24 cellular contexts compared by ENCODE assay signal in the genomic region with DNA sequence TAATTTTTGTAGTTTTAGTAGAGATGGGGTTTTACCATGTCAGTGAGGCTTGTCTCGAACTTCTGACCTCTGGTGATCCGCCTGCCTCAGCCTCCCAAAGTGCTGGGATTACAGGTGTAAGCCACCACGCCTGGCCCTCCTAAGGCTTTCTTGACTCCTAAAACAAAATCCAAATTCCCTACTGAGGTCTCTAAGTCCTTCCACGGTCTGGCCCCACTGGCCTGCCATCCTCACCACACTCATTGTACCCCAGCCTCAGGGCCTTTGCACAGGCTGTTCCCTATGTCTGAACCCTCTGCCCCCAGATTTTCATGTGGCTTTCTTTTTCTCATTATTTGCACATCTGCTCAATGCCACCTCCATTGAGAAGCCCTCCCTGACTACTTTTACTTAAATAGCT. TPM values are rescaled to one million over a fixed set of nuclear protein-coding genes. Genes with fewer than 3 reads are reported as not detected.
DNase-seq lines count a peak whose midpoint lies in the region; ATAC-seq and TF ChIP-seq lines count a peak whose summit lies in the region.
"Had no signal": no experiment of that assay in that cellular context is flagged by ENCODE, and none has a peak within 500 bp of the region (broad histone marks: within the 10 kb centered on the region; RNA-seq: fewer than 3 reads in every experiment).

No MANE protein-coding gene starts in this region.

- H3K27ac ChIP-seq in vagina = no peak overlapping the region
- H3K27ac ChIP-seq: 22Rv1; A549; BLaER1 treated with 17β-estradiol and CSF1 and Interleukin-3, amounts not matched to agents 10 nM and 100 nM; C4-2B had no signal

- TF ChIP-seq POLR2A in vagina (IDR thresholded peaks at IDR 0.05) = no peak

- DNase-seq in activated CD8-positive, alpha-beta T cell treated with anti-CD3 and anti-CD28 coated beads, Interleukin-2, amount 10 ng/mL, durations not matched to agents 7 days and 5 days = peak; percentile 3
- no peak for DNase-seq in activated CD8-positive, alpha-beta T cell treated with anti-CD3 and anti-CD28 coated beads for 36 hours
- DNase-seq in ecto neural progenitor cell (ENCODE audit: low spot score) (peak; percentile 6), osteocyte (ENCODE audit: extremely low spot score, unreplicated experiment) (peak; percentile 74), vagina (ENCODE audit: extremely low spot score in 2 of 2) (peak; percentile 31 to 37), KBM-7 (no peak), T1000 (lab: John Stamatoyannopoulos, UW) (no peak)
- DNase-seq: AML-193; CD4-positive, alpha-beta T cell; DMS 273 treated with DMSO at 0.1 percent for 48 hours; DMS153; DMS53; DMS79; DND-41; EL; GDM1 had no signal

- H3K4me3 ChIP-seq in vagina = no peak overlapping the region
- H3K4me3 ChIP-seq: A549; BLaER1 treated with 17β-estradiol and CSF1 and Interleukin-3, amounts not matched to agents 10 nM and 100 nM; GM12878 had no signal

- H3K27ac Mint-ChIP-seq in activated CD8-positive, alpha-beta T cell treated with anti-CD3 and anti-CD28 coated beads, Interleukin-2, amount 10 ng/mL, durations not matched to agents 7 days and 5 days = no peak overlapping the region
- H3K27ac Mint-ChIP-seq in activated CD8-positive, alpha-beta T cell treated with anti-CD3 and anti-CD28 coated beads for 36 hours = no peak overlapping the region
- no peak overlapping the region for H3K27ac Mint-ChIP-seq in osteocyte (ENCODE audit: unreplicated experiment)
- H3K27ac Mint-ChIP-seq: B cell; CD4-positive, alpha-beta T cell; CD8-positive, alpha-beta T cell had no signal

- H3K27me3 Mint-ChIP-seq in activated CD8-positive, alpha-beta T cell treated with anti-CD3 and anti-CD28 coated beads, Interleukin-2, amount 10 ng/mL, durations not matched to agents 7 days and 5 days (ENCODE audit: low read depth) = peaks cover 17% of the 10 kb centered on the region
- peaks cover 3% of the 10 kb centered on the region for H3K27me3 Mint-ChIP-seq in activated CD8-positive, alpha-beta T cell treated with anti-CD3 and anti-CD28 coated beads for 36 hours
- peaks cover 15% of the 10 kb centered on the region for H3K27me3 Mint-ChIP-seq in osteocyte (ENCODE audit: unreplicated experiment)

- H3K36me3 ChIP-seq in vagina = no peaks in the 10 kb centered on the region
- H3K36me3 ChIP-seq: BLaER1 treated with 17β-estradiol and CSF1 and Interleukin-3, amounts not matched to agents 10 nM and 100 nM had no signal

- TF ChIP-seq CTCF in activated CD8-positive, alpha-beta T cell treated with anti-CD3 and anti-CD28 coated beads for 36 hours (IDR thresholded peaks at IDR 0.05) = no peak
- TF ChIP-seq CTCF in osteocyte (IDR thresholded peaks at IDR 0.05) (no peak), vagina (IDR thresholded peaks at IDR 0.05) (no peak)

- H3K36me3 Mint-ChIP-seq in activated CD8-positive, alpha-beta T cell treated with anti-CD3 and anti-CD28 coated beads, Interleukin-2, amount 10 ng/mL, durations not matched to agents 7 days and 5 days (ENCODE audit: low read depth) = no peaks in the 10 kb centered on the region
- no peaks in the 10 kb centered on the region for H3K36me3 Mint-ChIP-seq in activated CD8-positive, alpha-beta T cell treated with anti-CD3 and anti-CD28 coated beads for 36 hours (ENCODE audit: low read depth)
- no peaks in the 10 kb centered on the region for H3K36me3 Mint-ChIP-seq in osteocyte (ENCODE audit: unreplicated experiment)
- H3K36me3 Mint-ChIP-seq: CD8-positive, alpha-beta T cell had no signal

- H3K9me3 Mint-ChIP-seq in activated CD8-positive, alpha-beta T cell treated with anti-CD3 and anti-CD28 coated beads, Interleukin-2, amount 10 ng/mL, durations not matched to agents 7 days and 5 days (ENCODE audit: insufficient read depth) = no peaks in the 10 kb centered on the region
- H3K9me3 Mint-ChIP-seq in activated CD8-positive, alpha-beta T cell treated with anti-CD3 and anti-CD28 coated beads for 36 hours = no peaks in the 10 kb centered on the region
- H3K9me3 Mint-ChIP-seq in osteocyte (ENCODE audit: unreplicated experiment) = no peaks in the 10 kb centered on the region
- H3K9me3 Mint-ChIP-seq: CD4-positive, alpha-beta T cell; CD8-positive, alpha-beta T cell had no signal

- no peaks in the 10 kb centered on the region for H3K4me1 ChIP-seq in vagina
- H3K4me1 ChIP-seq: A549; BLaER1 treated with 17β-estradiol and CSF1 and Interleukin-3, amounts not matched to agents 10 nM and 100 nM had no signal

- POLR2A ChIA-PET in activated CD8-positive, alpha-beta T cell treated with anti-CD3 and anti-CD28 coated beads, Interleukin-2, amount 10 ng/mL, durations not matched to agents 7 days and 5 days (lab: Charles Lee) = no interaction called here
- POLR2A ChIA-PET in activated CD8-positive, alpha-beta T cell treated with anti-CD3 and anti-CD28 coated beads for 36 hours (lab: Charles Lee) = no interaction called here

- H3K4me1 Mint-ChIP-seq in activated CD8-positive, alpha-beta T cell treated with anti-CD3 and anti-CD28 coated beads, Interleukin-2, amount 10 ng/mL, durations not matched to agents 7 days and 5 days (ENCODE audit: low read depth) = no peaks in the 10 kb centered on the region
- no peaks in the 10 kb centered on the region for H3K4me1 Mint-ChIP-seq in activated CD8-positive, alpha-beta T cell treated with anti-CD3 and anti-CD28 coated beads for 36 hours (ENCODE audit: low read depth)
- H3K4me1 Mint-ChIP-seq in osteocyte (ENCODE audit: unreplicated experiment) = no peaks in the 10 kb centered on the region
- H3K4me1 Mint-ChIP-seq: B cell had no signal

- in situ Hi-C loops in KBM-7 (cut with MboI; ENCODE audit: low pct_unique_long_range_greater_than_20kb, low sequenced_read_pairs) = no loop called here

- intact Hi-C loops in activated CD8-positive, alpha-beta T cell treated with anti-CD3 and anti-CD28 coated beads for 36 hours (cut with micrococcal nuclease) = no loop called here
- intact Hi-C loops in vagina (cut with DNase I) = no loop called here

- ATAC-seq in activated CD8-positive, alpha-beta T cell treated with anti-CD3 and anti-CD28 coated beads, Interleukin-2, amount 10 ng/mL, durations not matched to agents 7 days and 5 days = no peak
- no peak for ATAC-seq in activated CD8-positive, alpha-beta T cell treated with anti-CD3 and anti-CD28 coated beads for 36 hours
- no peak for ATAC-seq in HG03442 (IDR thresholded peaks at IDR 0.05; ENCODE audit: unreplicated experiment)
- ATAC-seq: CD8-positive, alpha-beta T cell; GM12878 had no signal

- no peaks in the 10 kb centered on the region for H3K27me3 ChIP-seq in vagina
- H3K27me3 ChIP-seq: BLaER1 treated with 17β-estradiol and CSF1 and Interleukin-3, amounts not matched to agents 10 nM and 100 nM had no signal

- CTCF ChIA-PET in activated CD8-positive, alpha-beta T cell treated with anti-CD3 and anti-CD28 coated beads, Interleukin-2, amount 10 ng/mL, durations not matched to agents 7 days and 5 days (lab: Charles Lee) = interaction anchor here (1.2 kb wide), 1 partner anchor 10 kb away, joined by 4 read pairs; no protein-coding TSS in a partner anchor
- CTCF ChIA-PET in activated CD8-positive, alpha-beta T cell treated with anti-CD3 and anti-CD28 coated beads for 36 hours (lab: Charles Lee) = interaction anchor here (0.6 to 2.1 kb wide), 3 partner anchors 11 to 869 kb away, joined by 4 to 10 read pairs (median 4); no protein-coding TSS in a partner anchor

- no peaks in the 10 kb centered on the region for H3K9me3 ChIP-seq in vagina
- H3K9me3 ChIP-seq: A549; BLaER1 treated with 17β-estradiol and CSF1 and Interleukin-3, amounts not matched to agents 10 nM and 100 nM had no signal

- no peak overlapping the region for H3K4me3 Mint-ChIP-seq in activated CD8-positive, alpha-beta T cell treated with anti-CD3 and anti-CD28 coated beads, Interleukin-2, amount 10 ng/mL, durations not matched to agents 7 days and 5 days
- H3K4me3 Mint-ChIP-seq in activated CD8-positive, alpha-beta T cell treated with anti-CD3 and anti-CD28 coated beads for 36 hours = no peak overlapping the region
- H3K4me3 Mint-ChIP-seq in osteocyte (ENCODE audit: unreplicated experiment) = no peak overlapping the region
- H3K4me3 Mint-ChIP-seq: B cell; CD4-positive, alpha-beta T cell; CD8-positive, alpha-beta T cell had no signal

RNA-seq across cellular contexts. Expression of gene MVB12B, which starts 34.7 kb away (rescaled TPM):
- 10 to 100 TPM; 17.4 to 19.9 TPM for total RNA-seq in activated CD8-positive, alpha-beta T cell treated with anti-CD3 and anti-CD28 coated beads, Interleukin-2, amount 10 ng/mL, durations not matched to agents 7 days and 5 days
- 1 to 10 TPM; 6.4 to 6.6 TPM for total RNA-seq in activated CD8-positive, alpha-beta T cell treated with anti-CD3 and anti-CD28 coated beads for 36 hours
- total RNA-seq in osteocyte (18.7 and 20.2 TPM in 2 replicates), vagina (16.5 TPM)

Comparison
In these comparisons a context has a peak if more than half of its experiments do, and no peak if none do; other contexts are left out.
1. DNase-seq: peak in activated CD8-positive, alpha-beta T cell treated with anti-CD3 and anti-CD28 coated beads, Interleukin-2, amount 10 ng/mL, durations not matched to agents 7 days and 5 days (single experiment), ecto neural progenitor cell (single experiment), osteocyte (single experiment) and vagina (2 of 2); none in activated CD8-positive, alpha-beta T cell treated with anti-CD3 and anti-CD28 coated beads for 36 hours (single experiment), KBM-7 (single experiment) and T1000 (single experiment).